Comparison of ENCODE assay signal across 9 cellular contexts in the genomic region with DNA sequence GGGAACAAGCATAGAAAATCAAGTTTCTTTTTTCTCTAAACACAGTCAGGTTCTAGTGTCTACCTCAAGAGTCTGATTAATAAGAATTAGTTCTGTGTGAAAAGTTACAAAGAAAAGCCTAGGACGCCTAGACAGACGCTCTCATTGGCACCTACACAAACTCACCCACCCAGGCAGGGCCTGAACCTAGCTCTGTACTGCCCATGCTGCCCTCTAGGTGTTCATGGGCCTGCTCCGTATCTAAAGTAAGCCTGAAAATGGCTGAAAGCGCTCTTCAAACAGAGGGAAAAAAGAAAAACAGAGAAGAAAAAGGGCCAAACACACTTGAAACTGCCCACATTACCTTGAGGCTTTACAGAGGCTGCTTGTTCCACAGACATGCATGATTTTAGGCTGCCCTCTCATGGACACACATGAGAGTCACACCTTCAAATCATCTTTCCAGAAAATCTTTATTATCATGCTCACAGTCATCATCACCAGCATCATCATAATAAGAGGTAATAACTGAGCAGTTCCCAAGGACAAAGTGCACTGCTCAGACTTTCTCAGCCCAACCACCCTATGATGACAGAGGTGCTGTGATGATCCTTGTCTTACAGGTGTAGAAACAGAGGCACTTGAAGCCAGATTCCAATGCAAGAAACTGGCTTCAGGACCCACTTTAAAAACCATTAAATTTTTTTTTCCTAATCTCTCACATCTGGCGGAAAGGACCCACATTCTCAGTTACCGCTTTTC. TPM values are rescaled to one million over a fixed set of nuclear protein-coding genes. Genes with fewer than 3 reads are reported as not detected.
DNase-seq lines count a peak whose midpoint lies in the region; ATAC-seq and TF ChIP-seq lines count a peak whose summit lies in the region.
"Had no signal": no experiment of that assay in that cellular context is flagged by ENCODE, and none has a peak within 500 bp of the region (broad histone marks: within the 10 kb centered on the region; RNA-seq: fewer than 3 reads in every experiment).

No MANE protein-coding gene starts in this region.

- TF ChIP-seq CTCF in GM13977 (IDR thresholded peaks at IDR 0.05; ENCODE audit: extremely low read depth, insufficient read depth, missing control alignments) (peak; percentile 63), OCI-LY7 (conservative IDR thresholded peaks at IDR 0.05; ENCODE audit: low read length) (peak; percentile 78), chondrocyte (IDR thresholded peaks at IDR 0.05) (peak; percentile 79)

- in situ Hi-C loops in GM13977 (cut with MboI; ENCODE audit: low pct_unique_long_range_greater_than_20kb, low sequenced_read_pairs, unreplicated experiment) = loop anchor here (25.0 kb wide), 1 partner anchor 155 kb away; no protein-coding TSS in a partner anchor

- H3K4me3 ChIP-seq in OCI-LY7 (ENCODE audit: low read depth, low read length, poor library complexity, severe bottlenecking) (no peak overlapping the region), mesodermal cell (ENCODE audit: extremely low read depth, insufficient read depth, low read length, poor library complexity, severe bottlenecking) (no peak overlapping the region)

- H3K9me3 ChIP-seq in OCI-LY7 (ENCODE audit: low read length) (no peaks in the 10 kb centered on the region), mesodermal cell (ENCODE audit: control insufficient read depth, low read length) (no peaks in the 10 kb centered on the region)

- H3K36me3 Mint-ChIP-seq in chondrocyte (ENCODE audit: low read depth) = no peaks in the 10 kb centered on the region

- ATAC-seq in HG03354 (IDR thresholded peaks at IDR 0.05; ENCODE audit: poor library complexity, severe bottlenecking, unreplicated experiment) (peak; percentile 83), HG03039 (IDR thresholded peaks at IDR 0.05; ENCODE audit: unreplicated experiment) (no peak), HG03139 (IDR thresholded peaks at IDR 0.05; ENCODE audit: unreplicated experiment) (no peak)

- no peaks in the 10 kb centered on the region for H3K79me2 ChIP-seq in OCI-LY7 (ENCODE audit: insufficient read depth, low read depth, low read length)

- CTCF ChIA-PET in OCI-LY7 (lab: Charles Lee; ENCODE audit: unreplicated experiment) = interaction anchor here (1.2 kb wide), 1 partner anchor 162 kb away, joined by 8 read pairs; no protein-coding TSS in a partner anchor

- H3K9me2 ChIP-seq in OCI-LY7 (ENCODE audit: insufficient read depth, low read length) = no peaks in the 10 kb centered on the region

- H3K4me1 Mint-ChIP-seq in chondrocyte (ENCODE audit: low read depth) = peaks cover 17% of the 10 kb centered on the region

- DNase-seq in CD1c-positive myeloid dendritic cell (ENCODE audit: extremely low spot score) (peak; percentile 2), GM13977 (ENCODE audit: low spot score) (peak; percentile 64), OCI-LY7 (ENCODE audit: low spot score) (peak; percentile 67), chondrocyte (ENCODE audit: low spot score) (no peak)

- H3K36me3 ChIP-seq in OCI-LY7 (ENCODE audit: insufficient read depth, low read length) (no peaks in the 10 kb centered on the region), mesodermal cell (ENCODE audit: control insufficient read depth, insufficient read depth, low read length) (no peaks in the 10 kb centered on the region)

- H3K4me1 ChIP-seq in OCI-LY7 (ENCODE audit: insufficient read depth, low read length, poor library complexity, severe bottlenecking) = peaks cover 17% of the 10 kb centered on the region
- H3K4me1 ChIP-seq in mesodermal cell (ENCODE audit: control insufficient read depth, insufficient read depth, low read length, poor library complexity, severe bottlenecking) = peaks cover 7% of the 10 kb centered on the region

- no TSS peak for BruUV-seq in OCI-LY7 (replicated peaks; lab: Mats Ljungman, UMichigan)

- H3K9me3 Mint-ChIP-seq in chondrocyte (ENCODE audit: low read depth) = no peaks in the 10 kb centered on the region

- no peak overlapping the region for H2AFZ ChIP-seq in OCI-LY7 (ENCODE audit: low read length)

- intact Hi-C loops in OCI-LY7 (cut with micrococcal nuclease; ENCODE audit: unreplicated experiment) = loop anchor here (1.0 to 10.0 kb wide), 3 partner anchors 162 to 522 kb away; no protein-coding TSS in a partner anchor

- peak overlapping the region; percentile 86 for H3K27ac Mint-ChIP-seq in chondrocyte (ENCODE audit: unreplicated experiment)

- POLR2A ChIA-PET in OCI-LY7 (lab: Charles Lee) = no interaction called here

- no peak overlapping the region for H3K4me3 Mint-ChIP-seq in chondrocyte (ENCODE audit: unreplicated experiment)

- WGBS in mesodermal cell (ENCODE audit: insufficient coverage in 2 of 2), 2 experiments = 82% methylated on average over 2 of the region's 6 CpGs; no CpG with 5 or more reads in 1 of the 2 experiments

- no peaks in the 10 kb centered on the region for H4K20me1 ChIP-seq in OCI-LY7 (ENCODE audit: insufficient read depth, low read length)

- H3K4me2 ChIP-seq in OCI-LY7 (ENCODE audit: low read length) = no peak overlapping the region

- H3K27me3 Mint-ChIP-seq in chondrocyte (ENCODE audit: low read depth) = no peaks in the 10 kb centered on the region

- H3K27ac ChIP-seq in OCI-LY7 (ENCODE audit: low read depth, low read length, poor library complexity, severe bottlenecking) (no peak overlapping the region), mesodermal cell (ENCODE audit: low read depth, low read length, severe bottlenecking) (peak overlapping the region; percentile 45)

RNA-seq across cellular contexts. Expression of gene MAP7D2, which starts 49.6 kb away (rescaled TPM):
- not detected in 2 replicates for total RNA-seq in OCI-LY7 (2014; rRNA removed; shearing (Covaris generic))
- total RNA-seq in OCI-LY7 (2022) (0.13 TPM in 1 of 2 replicates, not detected in the other), chondrocyte (0.28 to 0.62 TPM (median 0.53 TPM) in 3 replicates)
- 0.41 TPM for polyA plus RNA-seq in mesodermal cell (2013, experiment 1 of 2)
- 0.66 TPM for polyA plus RNA-seq in mesodermal cell (2013, experiment 2 of 2)
- total RNA-seq: skeletal muscle tissue had no signal
